ENCODE assay signal across 8 cellular contexts in the genomic region with DNA sequence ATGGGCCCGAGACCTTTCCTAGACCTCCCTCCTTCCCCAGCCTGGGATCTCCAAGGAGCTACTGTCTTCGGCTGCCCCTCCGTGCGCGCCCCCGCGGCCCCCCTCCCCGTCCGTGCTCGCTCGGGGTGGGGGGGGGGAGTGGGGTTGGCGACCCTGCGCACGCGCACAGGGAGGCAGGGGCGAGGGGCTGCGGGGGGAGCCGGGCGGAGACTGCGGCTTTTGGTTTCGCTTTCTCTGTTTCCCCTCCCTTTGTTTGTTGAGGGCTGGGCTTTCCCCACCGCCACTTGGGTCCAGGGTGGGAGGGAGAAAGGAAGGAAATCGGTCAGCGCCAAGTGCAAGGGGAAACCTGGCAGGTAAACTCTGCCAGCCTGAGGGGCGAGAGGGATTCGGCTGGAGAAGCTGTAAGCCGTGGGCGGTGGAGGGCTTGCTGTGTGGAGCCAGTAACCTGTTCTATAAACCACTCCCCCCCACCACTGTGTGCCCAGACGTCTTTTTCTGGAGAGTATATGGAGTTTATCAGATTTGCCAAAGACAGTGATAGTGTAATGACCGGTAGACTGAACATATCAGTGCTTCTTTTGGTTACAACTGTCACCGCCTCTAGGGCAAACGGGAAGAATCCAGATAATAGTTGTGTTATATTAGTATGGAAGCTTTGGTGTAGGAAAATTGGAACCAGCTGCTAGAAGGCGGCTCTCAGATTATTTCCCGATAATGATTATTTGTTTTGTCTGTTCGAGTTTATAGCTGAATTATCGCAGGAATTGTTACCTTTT. TPM values are rescaled to one million over a fixed set of nuclear protein-coding genes. Genes with fewer than 3 reads are reported as not detected.
DNase-seq lines count a peak whose midpoint lies in the region; ATAC-seq and TF ChIP-seq lines count a peak whose summit lies in the region.

No MANE protein-coding gene starts in this region.

- H3K27ac Mint-ChIP-seq in CD14-positive monocyte (peak overlapping the region; percentile 92 to 96 (median 95)), nephron progenitor cell (peak overlapping the region; percentile 99)
- H3K27ac Mint-ChIP-seq in activated T-helper 1 cell treated with anti-CD3 and anti-CD28 coated beads, Interleukin-12 subunit alpha, Interleukin-12 subunit beta, Interleukin-2, Interleukin-4 antibody, amounts not matched to agents 30 ng/mL and 10 ng/mL and 1 ng/mL, durations not matched to agents 14 hours and 24 hours and 36 hours = peak overlapping the region; percentile 98

- peak; percentile 39 for ATAC-seq in GM19455 (IDR thresholded peaks at IDR 0.05; ENCODE audit: unreplicated experiment)

- H3K4me3 ChIP-seq in stomach = peak overlapping the region; percentile 79 to 95 (median 88)

- H3K36me3 Mint-ChIP-seq in CD14-positive monocyte (peaks cover 27 to 40% of the 10 kb centered on the region in 2 donors), nephron progenitor cell (ENCODE audit: low read depth) (peaks cover 69% of the 10 kb centered on the region)
- H3K36me3 Mint-ChIP-seq in activated T-helper 1 cell treated with anti-CD3 and anti-CD28 coated beads, Interleukin-12 subunit alpha, Interleukin-12 subunit beta, Interleukin-2, Interleukin-4 antibody, amounts not matched to agents 30 ng/mL and 10 ng/mL and 1 ng/mL, durations not matched to agents 14 hours and 24 hours and 36 hours (ENCODE audit: low read depth) = peaks cover 45% of the 10 kb centered on the region

- intact Hi-C loops in CD14-positive monocyte (cut with micrococcal nuclease) (loop anchor here in 1 of 2 donors (2.0 to 10.0 kb wide), 5 partner anchors 21 to 449 kb away; partner anchors contain the start of genes B4GALT1, BAG1, CHMP5 and NOL6), stomach (cut with DNase I; ENCODE audit: low total_unique reads) (no loop called here)
- intact Hi-C loops in activated T-helper 1 cell treated with anti-CD3 and anti-CD28 coated beads, Interleukin-12 subunit alpha, Interleukin-12 subunit beta, Interleukin-2, Interleukin-4 antibody, amounts not matched to agents 30 ng/mL and 10 ng/mL and 1 ng/mL, durations not matched to agents 14 hours and 24 hours and 36 hours (cut with micrococcal nuclease) = loop anchor here (1.0 to 5.0 kb wide), 11 partner anchors 19 to 792 kb away; partner anchors contain the start of genes APTX, B4GALT1, BAG1 and NDUFB6

- peak overlapping the region; percentile 95 to 97 for H3K4me3 Mint-ChIP-seq in CD14-positive monocyte
- peak overlapping the region; percentile 94 for H3K4me3 Mint-ChIP-seq in activated T-helper 1 cell treated with anti-CD3 and anti-CD28 coated beads, Interleukin-12 subunit alpha, Interleukin-12 subunit beta, Interleukin-2, Interleukin-4 antibody, amounts not matched to agents 30 ng/mL and 10 ng/mL and 1 ng/mL, durations not matched to agents 14 hours and 24 hours and 36 hours
- peak overlapping the region; percentile 98 for H3K4me3 Mint-ChIP-seq in nephron progenitor cell

- peaks cover 49 to 74% (median 60%) of the 10 kb centered on the region in 4 donors for H3K4me1 ChIP-seq in stomach

- H3K27ac ChIP-seq in stomach = peak overlapping the region; percentile 98 to 100 (median 99)

- H3K27me3 Mint-ChIP-seq in CD14-positive monocyte (ENCODE audit: low read depth in 3 of 3) (no peaks in the 10 kb centered on the region), nephron progenitor cell (ENCODE audit: low read depth, poor library complexity) (peaks cover 5% of the 10 kb centered on the region)
- no peaks in the 10 kb centered on the region for H3K27me3 Mint-ChIP-seq in activated T-helper 1 cell treated with anti-CD3 and anti-CD28 coated beads, Interleukin-12 subunit alpha, Interleukin-12 subunit beta, Interleukin-2, Interleukin-4 antibody, amounts not matched to agents 30 ng/mL and 10 ng/mL and 1 ng/mL, durations not matched to agents 14 hours and 24 hours and 36 hours (ENCODE audit: insufficient read depth)

- 1 to 3% (median 1%) methylated on average over 17 to 36 of the region's 36 CpGs for WGBS in stomach, 5 donors

- DNase-seq in CD14-positive monocyte (ENCODE audit: low spot score) (peak; percentile 47), HK-2 (ENCODE audit: unreplicated experiment) (peak; percentile 42), OCI-M2 (lab: John Stamatoyannopoulos, UW; ENCODE audit: unreplicated experiment) (peak; percentile 22), fibroblast of peridontal ligament (ENCODE audit: extremely low read depth) (peak; percentile 43), nephron progenitor cell (peak; percentile 81), stomach (peak; percentile 65)
- peak; percentile 82 for DNase-seq in activated T-helper 1 cell treated with anti-CD3 and anti-CD28 coated beads, Interleukin-12 subunit alpha, Interleukin-12 subunit beta, Interleukin-2, Interleukin-4 antibody, amounts not matched to agents 30 ng/mL and 10 ng/mL and 1 ng/mL, durations not matched to agents 14 hours and 24 hours and 36 hours (ENCODE audit: low spot score)

- no peaks in the 10 kb centered on the region for H3K27me3 ChIP-seq in stomach

- H3K9me3 Mint-ChIP-seq in CD14-positive monocyte (peaks cover 0 to 3% (median 0%) of the 10 kb centered on the region in 7 donors), nephron progenitor cell (no peaks in the 10 kb centered on the region)
- no peaks in the 10 kb centered on the region for H3K9me3 Mint-ChIP-seq in activated T-helper 1 cell treated with anti-CD3 and anti-CD28 coated beads, Interleukin-12 subunit alpha, Interleukin-12 subunit beta, Interleukin-2, Interleukin-4 antibody, amounts not matched to agents 30 ng/mL and 10 ng/mL and 1 ng/mL, durations not matched to agents 14 hours and 24 hours and 36 hours

- no peak for TF ChIP-seq POLR2A in stomach (IDR thresholded peaks at IDR 0.05)

- TF ChIP-seq CTCF in CD14-positive monocyte (IDR thresholded peaks at IDR 0.05) = no peak
- TF ChIP-seq CTCF in nephron progenitor cell (IDR thresholded peaks at IDR 0.05) = no peak
- TF ChIP-seq CTCF in stomach (IDR thresholded peaks at IDR 0.05) = no peak

- peaks cover under 1 to 43% (median 39%) of the 10 kb centered on the region in 4 donors for H3K36me3 ChIP-seq in stomach

- no peak for TF ChIP-seq EP300 in stomach (IDR thresholded peaks at IDR 0.05)

- no peaks in the 10 kb centered on the region for H3K9me3 ChIP-seq in stomach

- H3K4me1 Mint-ChIP-seq in CD14-positive monocyte (peaks cover 57% of the 10 kb centered on the region), nephron progenitor cell (peaks cover 70% of the 10 kb centered on the region)
- peaks cover 75% of the 10 kb centered on the region for H3K4me1 Mint-ChIP-seq in activated T-helper 1 cell treated with anti-CD3 and anti-CD28 coated beads, Interleukin-12 subunit alpha, Interleukin-12 subunit beta, Interleukin-2, Interleukin-4 antibody, amounts not matched to agents 30 ng/mL and 10 ng/mL and 1 ng/mL, durations not matched to agents 14 hours and 24 hours and 36 hours (ENCODE audit: low read depth)

RNA-seq across cellular contexts. Expression of gene DNAJA1, which starts 0.7 kb away (rescaled TPM):
- polyA plus RNA-seq in CD14-positive monocyte = 10 to 100 TPM; 73.3 to 93.6 TPM
- total RNA-seq in activated T-helper 1 cell treated with anti-CD3 and anti-CD28 coated beads, Interleukin-12 subunit alpha, Interleukin-12 subunit beta, Interleukin-2, Interleukin-4 antibody, amounts not matched to agents 30 ng/mL and 10 ng/mL and 1 ng/mL, durations not matched to agents 14 hours and 24 hours and 36 hours = 296 and 312 TPM in 2 replicates
- total RNA-seq in stomach = 10 to 100 TPM; 16.8 to 81.1 (median 29.2) TPM
- 10 to 100 TPM; 43.5 to 87.4 (median 75.3) TPM for polyA plus RNA-seq in stomach

RNA-seq across cellular contexts. Expression of gene APTX, which starts 24.3 kb away (rescaled TPM):
- 10 to 100 TPM; 17.9 to 20.9 TPM for polyA plus RNA-seq in CD14-positive monocyte
- 48.9 and 57.2 TPM in 2 replicates for total RNA-seq in activated T-helper 1 cell treated with anti-CD3 and anti-CD28 coated beads, Interleukin-12 subunit alpha, Interleukin-12 subunit beta, Interleukin-2, Interleukin-4 antibody, amounts not matched to agents 30 ng/mL and 10 ng/mL and 1 ng/mL, durations not matched to agents 14 hours and 24 hours and 36 hours
- total RNA-seq in stomach = 10 to 100 TPM; 10.4 to 48.8 (median 30.8) TPM
- 10 to 100 TPM; 24.4 to 28.0 (median 24.7) TPM for polyA plus RNA-seq in stomach

RNA-seq across cellular contexts. Expression of gene SMU1, which starts 50.7 kb away (rescaled TPM):
- polyA plus RNA-seq in CD14-positive monocyte (10 to 100 TPM; 19.3 to 21.7 TPM), stomach (1 to 10 TPM; 7.4 to 8.1 (median 8.0) TPM)
- total RNA-seq in activated T-helper 1 cell treated with anti-CD3 and anti-CD28 coated beads, Interleukin-12 subunit alpha, Interleukin-12 subunit beta, Interleukin-2, Interleukin-4 antibody, amounts not matched to agents 30 ng/mL and 10 ng/mL and 1 ng/mL, durations not matched to agents 14 hours and 24 hours and 36 hours = 28.8 TPM in 2 replicates
- 10 to 100 TPM in 2 of 5 donors, 1 to 10 TPM in 3; 1.7 to 36.2 (median 10.0) TPM for total RNA-seq in stomach

Comparison
In these comparisons a context has a peak if more than half of its experiments do, and no peak if none do; other contexts are left out.
1. Peak in every context shown above with its lines: DNase-seq, ATAC-seq, H3K4me3 ChIP-seq and H3K27ac ChIP-seq.
2. DNase-seq: peak in every context shown above with its lines; median percentile 82 in activated T-helper 1 cell treated with anti-CD3 and anti-CD28 coated beads, Interleukin-12 subunit alpha, Interleukin-12 subunit beta, Interleukin-2, Interleukin-4 antibody, amounts not matched to agents 30 ng/mL and 10 ng/mL and 1 ng/mL, durations not matched to agents 14 hours and 24 hours and 36 hours; 81 in nephron progenitor cell; 65 in stomach; 47 in CD14-positive monocyte; 43 in fibroblast of peridontal ligament; 42 in HK-2; 22 in OCI-M2.